8 cellular contexts compared by ENCODE assay signal in genomic region chr1:36323636-36324321, GRCh38. TPM values are rescaled to one million over a fixed set of nuclear protein-coding genes. Genes with fewer than 3 reads are reported as not detected.
DNase-seq lines count a peak whose midpoint lies in the region; ATAC-seq and TF ChIP-seq lines count a peak whose summit lies in the region.

Gene EVA1B, minus strand, starts transcription at chr1:36323645. Its CDS starts 608 bp downstream, at chr1:36323037.

- H3K27me3 ChIP-seq in naive thymus-derived CD4-positive, alpha-beta T cell (ENCODE audit: control insufficient read depth in 2 of 2, insufficient read depth in 2 of 2, low read length in 2 of 2), result no peaks in the 10 kb centered on the region
- no peaks in the 10 kb centered on the region for H3K27me3 ChIP-seq in vagina

- no peaks in the 10 kb centered on the region for H3K36me3 ChIP-seq in naive thymus-derived CD4-positive, alpha-beta T cell (ENCODE audit: control insufficient read depth in 2 of 3, insufficient read depth in 3 of 3, low read length in 3 of 3)
- no peaks in the 10 kb centered on the region for H3K36me3 ChIP-seq in vagina

- intact Hi-C loops in naive thymus-derived CD4-positive, alpha-beta T cell (cut with micrococcal nuclease), result loop anchor here in 1 of 2 donors (1.0 to 2.0 kb wide), 2 partner anchors 43 to 63 kb away; no protein-coding TSS in a partner anchor
- intact Hi-C loops in vagina (cut with DNase I), result no loop called here

- peak; percentile 8 for TF ChIP-seq POLR2A in GM15510 (IDR thresholded peaks at IDR 0.05; ENCODE audit: borderline replicate concordance, extremely low read depth, insufficient read length)
- no peak for TF ChIP-seq POLR2A in vagina (IDR thresholded peaks at IDR 0.05)

- peak within 1 kb of the TSS; percentile 79 for H3K4me3 Mint-ChIP-seq in activated T-cell treated with anti-CD3 and anti-CD28 coated beads, Interleukin-2, amount 50 U/mL, for 4 hours
- peak within 1 kb of the TSS; percentile 70 to 87 (median 80) for H3K4me3 Mint-ChIP-seq in naive thymus-derived CD4-positive, alpha-beta T cell

- peak within 1 kb of the TSS; percentile 46 for H3K27ac ChIP-seq in naive thymus-derived CD4-positive, alpha-beta T cell (ENCODE audit: low read depth, low read length)
- H3K27ac ChIP-seq in vagina, result peak within 1 kb of the TSS; percentile 96

- peaks cover 10 to 11% of the 10 kb centered on the region in 2 donors for H3K4me1 ChIP-seq in naive thymus-derived CD4-positive, alpha-beta T cell (ENCODE audit: control insufficient read depth in 2 of 2, insufficient read depth in 2 of 2, low read length in 2 of 2)
- H3K4me1 ChIP-seq in vagina, result peaks cover 52% of the 10 kb centered on the region

- CTCF ChIA-PET in naive thymus-derived CD4-positive, alpha-beta T cell (lab: Charles Lee), result interaction anchor here (3.3 kb wide), 1 partner anchor 19 kb away, joined by 9 read pairs; no protein-coding TSS in a partner anchor

- H3K27me3 Mint-ChIP-seq in activated T-cell treated with anti-CD3 and anti-CD28 coated beads, Interleukin-2, amount 50 U/mL, for 4 hours (ENCODE audit: low read depth), result no peaks in the 10 kb centered on the region
- H3K27me3 Mint-ChIP-seq in naive thymus-derived CD4-positive, alpha-beta T cell, result peaks cover 0 to 5% (median 0%) of the 10 kb centered on the region in 5 donors

- peak within 1 kb of the TSS; percentile 74 for H3K4me3 ChIP-seq in naive thymus-derived CD4-positive, alpha-beta T cell (ENCODE audit: low read length)
- H3K4me3 ChIP-seq in vagina, result peak within 1 kb of the TSS; percentile 77 to 86

- no peaks in the 10 kb centered on the region for H3K9me3 Mint-ChIP-seq in activated T-cell treated with anti-CD3 and anti-CD28 coated beads, Interleukin-2, amount 50 U/mL, for 4 hours
- H3K9me3 Mint-ChIP-seq in naive thymus-derived CD4-positive, alpha-beta T cell, result no peaks in the 10 kb centered on the region

- TF ChIP-seq CTCF in vagina (IDR thresholded peaks at IDR 0.05), result no peak

- H3K9me3 ChIP-seq in naive thymus-derived CD4-positive, alpha-beta T cell (ENCODE audit: control insufficient read depth in 2 of 3, low read length in 3 of 3), result no peaks in the 10 kb centered on the region
- H3K9me3 ChIP-seq in vagina, result no peaks in the 10 kb centered on the region

- peaks cover 23% of the 10 kb centered on the region for H3K4me1 Mint-ChIP-seq in activated T-cell treated with anti-CD3 and anti-CD28 coated beads, Interleukin-2, amount 50 U/mL, for 4 hours (ENCODE audit: low read depth)
- peaks cover 14 to 35% (median 23%) of the 10 kb centered on the region in 7 donors for H3K4me1 Mint-ChIP-seq in naive thymus-derived CD4-positive, alpha-beta T cell

- DNase-seq in AG08396 (ENCODE audit: low spot score), result peak; percentile 88
- DNase-seq in NCI-H226, result peak; percentile 70
- DNase-seq in activated T-cell treated with anti-CD3 and anti-CD28 coated beads, Interleukin-2, amount 50 U/mL, for 4 hours, result no peak
- DNase-seq in fibroblast of peridontal ligament (ENCODE audit: extremely low read depth), result peak; percentile 63
- DNase-seq in naive thymus-derived CD4-positive, alpha-beta T cell, result peak in 4 of 9 donors; percentile 19 to 72 (median 22)
- no peak for DNase-seq in vagina (ENCODE audit: extremely low spot score in 2 of 2)

- peak; percentile 46 to 55 for ATAC-seq in activated T-cell treated with anti-CD3 and anti-CD28 coated beads, Interleukin-2, amount 50 U/mL, for 4 hours
- ATAC-seq in naive thymus-derived CD4-positive, alpha-beta T cell, result peak; percentile 37
- ATAC-seq in GM21367 (IDR thresholded peaks at IDR 0.05; ENCODE audit: unreplicated experiment), result no peak

- POLR2A ChIA-PET in naive thymus-derived CD4-positive, alpha-beta T cell (lab: Charles Lee), result interaction anchor here (0.5 to 1.6 kb wide), 6 partner anchors 17 to 111 kb away, joined by 3 to 6 read pairs (median 4); no protein-coding TSS in a partner anchor

- H3K36me3 Mint-ChIP-seq in activated T-cell treated with anti-CD3 and anti-CD28 coated beads, Interleukin-2, amount 50 U/mL, for 4 hours (ENCODE audit: insufficient read depth), result no peaks in the 10 kb centered on the region
- H3K36me3 Mint-ChIP-seq in naive thymus-derived CD4-positive, alpha-beta T cell, result peaks cover 0 to 4% (median 0%) of the 10 kb centered on the region in 5 donors

- H3K27ac Mint-ChIP-seq in naive thymus-derived CD4-positive, alpha-beta T cell, result peak within 1 kb of the TSS in 7 of 9 donors; percentile 14 to 77 (median 59)

RNA-seq across cellular contexts. Expression of gene EVA1B, which starts in this region (rescaled TPM):
- 1 to 10 TPM; 2.2 to 5.5 (median 4.5) TPM for total RNA-seq in activated T-cell treated with anti-CD3 and anti-CD28 coated beads, Interleukin-2, amount 50 U/mL, for 4 hours
- total RNA-seq in naive thymus-derived CD4-positive, alpha-beta T cell, result 10 to 100 TPM in 1 of 5 experiments, 1 to 10 TPM in 4; 1.5 to 12.5 (median 2.2) TPM
- under 1 TPM; 0.43 to 0.66 TPM for polyA plus RNA-seq in naive thymus-derived CD4-positive, alpha-beta T cell
- total RNA-seq in vagina, result 101 TPM

Comparison
In these comparisons a context has a peak if more than half of its experiments do, and no peak if none do; other contexts are left out.
1. DNase-seq: peak in AG08396 (single experiment), NCI-H226 (single experiment) and fibroblast of peridontal ligament (single experiment); none in activated T-cell treated with anti-CD3 and anti-CD28 coated beads, Interleukin-2, amount 50 U/mL, for 4 hours (single experiment) and vagina (0 of 2).